Comparison of ENCODE assay signal across 8 cellular contexts in genomic region chrX:154308108-154308946, GRCh38. TPM values are rescaled to one million over a fixed set of nuclear protein-coding genes. Genes with fewer than 3 reads are reported as not detected.
A peak's percentile ranks its signal among the peaks of the same experiment; 100 is the strongest.
DNase-seq lines count a peak whose midpoint lies in the region; ATAC-seq, FAIRE-seq and TF ChIP-seq lines count a peak whose summit lies in the region.

No MANE protein-coding gene starts in this region.

- H3K27me3 Mint-ChIP-seq in astrocyte (ENCODE audit: low read depth, unreplicated experiment) = peaks cover 3% of the 10 kb centered on the region

- no peaks in the 10 kb centered on the region for H3K36me3 ChIP-seq in astrocyte (ENCODE audit: insufficient read depth, low read length)

- no peaks in the 10 kb centered on the region for H3K27me3 ChIP-seq in astrocyte (ENCODE audit: insufficient read depth, low read length)

- H3K4me3 Mint-ChIP-seq in astrocyte (ENCODE audit: unreplicated experiment) = no peak overlapping the region

- H3K9me3 Mint-ChIP-seq in astrocyte (ENCODE audit: unreplicated experiment) = no peaks in the 10 kb centered on the region

- H3K27ac ChIP-seq in astrocyte (ENCODE audit: low read depth, low read length) = no peak overlapping the region

- no peak overlapping the region for H3K4me3 ChIP-seq in astrocyte (ENCODE audit: insufficient read depth, low read depth, low read length)

- no peaks in the 10 kb centered on the region for H3K79me2 ChIP-seq in astrocyte (ENCODE audit: insufficient read depth, low read length)

- no peak overlapping the region for H3K9ac ChIP-seq in astrocyte (ENCODE audit: low read length)

- no peak overlapping the region for H2AFZ ChIP-seq in astrocyte (ENCODE audit: low read depth, low read length)

- H3K4me2 ChIP-seq in astrocyte (ENCODE audit: low read length) = no peak overlapping the region

- H3K27ac Mint-ChIP-seq in astrocyte (ENCODE audit: unreplicated experiment) = no peak overlapping the region

- H3K4me1 ChIP-seq in astrocyte (ENCODE audit: insufficient read depth, low read length) = no peaks in the 10 kb centered on the region

- DNase-seq in D721Med (ENCODE audit: insufficient read length, low spot score) (no peak), HT1080 (ENCODE audit: low read depth) (peak; percentile 27), T-helper 9 cell (peak; percentile 78), astrocyte (ENCODE audit: low read depth) (no peak), iPS-NIHi11 (ENCODE audit: low spot score) (peak; percentile 59), NCI-H2081 treated with DMSO at 0.1 percent for 48 hours (lab: John Stamatoyannopoulos, UW) (no peak)
- DNase-seq in stimulated activated CD4-positive, alpha-beta T cell treated with anti-CD3 and anti-CD28 coated beads, Interleukin-1b, Interleukin-23, amount 100 ng/mL, for 4 hours (ENCODE audit: low read depth in 2 of 2) = peak; percentile 58 to 81

- no peaks in the 10 kb centered on the region for H4K20me1 ChIP-seq in astrocyte (ENCODE audit: insufficient read depth, low read length)

- H3K4me1 Mint-ChIP-seq in astrocyte (ENCODE audit: low read depth, unreplicated experiment) = no peaks in the 10 kb centered on the region

- TF ChIP-seq CTCF in D721Med (IDR thresholded peaks at IDR 0.05; ENCODE audit: insufficient read depth, missing control alignments) (peak; percentile 57), astrocyte (IDR thresholded peaks at IDR 0.05; ENCODE audit: insufficient read depth, low read depth, low read length) (peak; percentile 50)

- FAIRE-seq in D721Med (lab: Jason Lieb, UNC) (peak; percentile 69), astrocyte (lab: Jason Lieb, UNC) (peak; percentile 91)

- ATAC-seq in GM21515 (IDR thresholded peaks at IDR 0.05; ENCODE audit: unreplicated experiment) = no peak

- H3K9me3 ChIP-seq in astrocyte (ENCODE audit: insufficient read depth, low read depth, low read length) = no peaks in the 10 kb centered on the region

- H3K36me3 Mint-ChIP-seq in astrocyte (ENCODE audit: low read depth, unreplicated experiment) = no peaks in the 10 kb centered on the region

RNA-seq across cellular contexts. Expression of gene TKTL1, which starts 12.7 kb away (rescaled TPM):
- not detected in 2 replicates for total RNA-seq in HT1080 (2014; rRNA removed; shearing (Covaris generic))
- polyA plus RNA-seq in HT1080 (2015; cell fraction: cytosol; rRNA removed) = not detected in 2 replicates
- polyA plus RNA-seq in HT1080 (2015; cell fraction: nucleus; rRNA removed) = not detected in 2 replicates
- total RNA-seq in astrocyte = not detected in 2 replicates

RNA-seq across cellular contexts. Expression of gene TEX28, which starts 13.4 kb away (rescaled TPM):
- not detected in 2 replicates for total RNA-seq in HT1080 (2014; rRNA removed; shearing (Covaris generic))
- polyA plus RNA-seq in HT1080 (2015; cell fraction: cytosol; rRNA removed) = not detected in 2 replicates
- polyA plus RNA-seq in HT1080 (2015; cell fraction: nucleus; rRNA removed) = not detected in 2 replicates
- not detected in 2 replicates for total RNA-seq in astrocyte

RNA-seq across cellular contexts. Expression of gene OPN1MW3, which starts 50.9 kb away (rescaled TPM):
- total RNA-seq in HT1080 (2014; rRNA removed; shearing (Covaris generic)) = not detected in 2 replicates
- polyA plus RNA-seq in HT1080 (2015; cell fraction: cytosol; rRNA removed) = not detected in 2 replicates
- polyA plus RNA-seq in HT1080 (2015; cell fraction: nucleus; rRNA removed) = not detected in 2 replicates
- not detected in 2 replicates for total RNA-seq in astrocyte

Comparison
In these comparisons a context has a peak if more than half of its experiments do, and no peak if none do; other contexts are left out.
1. DNase-seq: peak in HT1080 (single experiment), T-helper 9 cell (single experiment), iPS-NIHi11 (single experiment) and stimulated activated CD4-positive, alpha-beta T cell treated with anti-CD3 and anti-CD28 coated beads, Interleukin-1b, Interleukin-23, amount 100 ng/mL, for 4 hours (2 of 2); none in D721Med (single experiment), astrocyte (single experiment) and NCI-H2081 treated with DMSO at 0.1 percent for 48 hours (single experiment).